In the genomic region with DNA sequence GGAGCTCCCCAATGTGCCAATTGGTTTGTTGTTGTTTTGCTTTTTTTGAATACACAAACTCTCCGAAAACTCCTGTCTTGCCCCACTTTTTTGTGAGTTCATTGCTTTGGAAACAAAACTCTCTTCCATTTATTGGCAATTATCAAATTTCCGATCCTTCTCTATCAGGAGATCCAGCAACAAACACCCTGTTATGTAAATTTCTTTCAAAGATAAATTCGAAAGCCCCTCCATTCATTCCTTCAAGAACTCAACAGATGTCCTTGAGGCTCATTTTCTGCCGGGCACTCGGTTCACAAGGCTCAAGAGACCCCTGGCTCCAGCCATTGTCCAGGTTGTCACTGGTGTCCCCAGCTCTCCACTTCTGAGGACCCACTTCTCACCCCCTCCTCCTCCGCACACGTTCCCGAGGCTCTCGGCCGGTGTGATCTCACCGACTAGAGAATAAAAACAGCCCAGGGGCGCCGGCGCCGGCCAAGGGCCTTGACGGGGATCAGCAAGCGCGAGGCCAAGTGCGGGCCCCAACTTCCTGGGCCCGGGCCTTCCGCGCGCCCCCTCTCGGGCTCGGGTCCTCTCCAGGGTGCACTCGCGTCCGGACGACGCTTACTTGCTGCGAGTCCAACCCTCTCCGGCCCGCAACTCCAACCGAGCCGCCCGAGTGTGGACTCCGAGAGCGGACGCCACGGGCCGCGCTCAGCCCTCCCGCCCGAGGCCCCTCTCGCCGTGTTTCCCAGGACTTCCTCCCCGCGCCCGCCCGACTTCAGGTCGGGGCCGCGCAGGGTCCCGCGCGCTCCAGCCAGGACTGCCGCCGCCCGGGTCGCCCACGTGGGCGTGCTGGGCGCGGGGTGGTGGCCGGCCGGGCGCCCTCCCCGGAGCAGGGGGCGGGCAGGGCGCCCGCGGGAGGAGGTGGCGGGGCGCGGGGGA, we compare ENCODE assay signal across 8 cellular contexts. TPM values are rescaled to one million over a fixed set of nuclear protein-coding genes. Genes with fewer than 3 reads are reported as not detected.
A peak's percentile ranks its signal among the peaks of the same experiment; 100 is the strongest.
DNase-seq lines count a peak whose midpoint lies in the region; ATAC-seq and TF ChIP-seq lines count a peak whose summit lies in the region.

No MANE protein-coding gene starts in this region.

- H3K4me2 ChIP-seq in HCT116 (ENCODE audit: low read length), result peak overlapping the region; percentile 88

- H3K9me3 ChIP-seq in HCT116 (ENCODE audit: control insufficient read depth in 1 of 2, insufficient read depth in 1 of 2, low read depth in 1 of 2, low read length in 2 of 2) (no peaks in the 10 kb centered on the region), Panc1 (ENCODE audit: control insufficient read depth, insufficient read depth, low read depth, low read length) (no peaks in the 10 kb centered on the region)

- intact Hi-C loops in HCT116 (cut with micrococcal nuclease) (loop anchor here (1.0 to 10.0 kb wide), 5 partner anchors 42 to 240 kb away; no protein-coding TSS in a partner anchor), Panc1 (cut with micrococcal nuclease; ENCODE audit: unreplicated experiment) (loop anchor here (2.0 kb wide), 1 partner anchor 118 kb away; no protein-coding TSS in a partner anchor)

- RAD21 ChIA-PET in HCT116 (lab: Charles Lee; ENCODE audit: low non-redundant PET in 1 of 2, low total read pairs in 2 of 2, uncharacterized antibody in 2 of 2, unreplicated experiment in 2 of 2), result interaction anchor here (0.7 to 1.1 kb wide), 4 partner anchors 37 to 59 kb away, joined by 3 read pairs; no protein-coding TSS in a partner anchor

- TF ChIP-seq POLR2A in HCT116 (IDR thresholded peaks at IDR 0.05; ENCODE audit: borderline replicate concordance, extremely low read depth, insufficient read depth, insufficient read length), result peak; percentile 10

- no peak overlapping the region for H2AFZ ChIP-seq in HCT116 (ENCODE audit: low read depth, low read length, poor library complexity, severe bottlenecking)

- H3K4me1 ChIP-seq in HCT116 (ENCODE audit: control insufficient read depth in 1 of 2, insufficient read depth in 2 of 2, low read length in 2 of 2) (peaks cover 58 to 66% of the 10 kb centered on the region in 2 experiments), Panc1 (ENCODE audit: control insufficient read depth, insufficient read depth, low read length) (peaks cover 31% of the 10 kb centered on the region)

- POLR2A ChIA-PET in GM10248 (lab: Yijun Ruan, JAX) (no interaction called here), HCT116 (lab: Charles Lee) (interaction anchor here (0.7 to 2.5 kb wide), 20 partner anchors 11 to 117 kb away, joined by 3 to 11 read pairs (median 4); no protein-coding TSS in a partner anchor), Panc1 (lab: Charles Lee) (interaction anchor here (0.7 to 1.3 kb wide), 4 partner anchors 28 to 189 kb away, joined by 3 to 5 read pairs (median 4); no protein-coding TSS in a partner anchor)

- peaks cover 5% of the 10 kb centered on the region; the same call in 1 of the 2 replicates for H4K20me1 ChIP-seq in HCT116 (ENCODE audit: insufficient read depth)

- in situ Hi-C loops in Panc1 (cut with HindIII; ENCODE audit: low pct_unique_long_range_greater_than_20kb, low sequenced_read_pairs), result no loop called here
- in situ Hi-C loops in brain microvascular endothelial cell (cut with HindIII; ENCODE audit: low pct_ligation_motif_present, low sequenced_read_pairs), result no loop called here

- H3K79me2 ChIP-seq in HCT116 (ENCODE audit: insufficient read depth, low read length), result peaks cover 40% of the 10 kb centered on the region

- TF ChIP-seq CTCF in GM10248 (IDR thresholded peaks at IDR 0.05; ENCODE audit: control extremely low read depth, extremely low read depth, low read depth, missing control alignments) (no peak), HCT116 (IDR thresholded peaks at IDR 0.05 in 2 of 3, conservative IDR thresholded peaks at IDR 0.05 in 1 of 3; ENCODE audit: borderline replicate concordance in 1 of 3, insufficient read depth in 1 of 3, low read depth in 2 of 3, low read length in 2 of 3) (no peak), Panc1 (IDR thresholded peaks at IDR 0.05) (peak; percentile 2; the same call in 1 of the 2 replicates), brain microvascular endothelial cell (IDR thresholded peaks at IDR 0.05; ENCODE audit: low read depth, low read length, missing control alignments) (no peak), kidney epithelial cell (IDR thresholded peaks at IDR 0.05; ENCODE audit: insufficient read depth, low read length, poor library complexity, severe bottlenecking) (no peak)

- peak overlapping the region; percentile 96 for H3K9ac ChIP-seq in HCT116 (ENCODE audit: low read length)

- H3K27ac ChIP-seq in HCT116 (ENCODE audit: low read depth, low read length), result peak overlapping the region; percentile 91
- H3K27ac ChIP-seq in Panc1 (ENCODE audit: low read length), result peak overlapping the region; percentile 100
- peak overlapping the region; percentile 87 for H3K27ac ChIP-seq in brain microvascular endothelial cell

- BruUV-seq in HCT116 (replicated peaks; lab: Mats Ljungman, UMichigan), result no TSS peak
- BruUV-seq in Panc1 (replicated peaks; lab: Mats Ljungman, UMichigan), result TSS peak; percentile 88

- peaks cover 0 to under 1% of the 10 kb centered on the region in 2 experiments; a peak in 1 of 4 replicates for H3K36me3 ChIP-seq in HCT116 (ENCODE audit: control insufficient read depth in 1 of 2, insufficient read depth in 2 of 2, low read length in 2 of 2)
- H3K36me3 ChIP-seq in Panc1 (ENCODE audit: control insufficient read depth, insufficient read depth, low read length), result peaks cover 12% of the 10 kb centered on the region
- H3K36me3 ChIP-seq in brain microvascular endothelial cell (replicated peaks), result peaks cover 25% of the 10 kb centered on the region
- no peaks in the 10 kb centered on the region for H3K36me3 ChIP-seq in kidney epithelial cell (ENCODE audit: control insufficient read depth, insufficient read depth, low read length)

- CTCF ChIA-PET in GM10248 (lab: Yijun Ruan, JAX), result interaction anchor here (1.0 to 1.9 kb wide), 4 partner anchors 16 to 118 kb away, joined by 3 to 9 read pairs (median 6); no protein-coding TSS in a partner anchor
- CTCF ChIA-PET in HCT116 (lab: Charles Lee), result interaction anchor here (1.3 to 2.0 kb wide), 4 partner anchors 40 to 118 kb away, joined by 3 to 7 read pairs (median 4); no protein-coding TSS in a partner anchor
- CTCF ChIA-PET in Panc1 (lab: Charles Lee), result interaction anchor here (0.6 to 0.8 kb wide), 2 partner anchors 33 to 118 kb away, joined by 3 read pairs; no protein-coding TSS in a partner anchor

- H3K9me2 ChIP-seq in HCT116 (ENCODE audit: insufficient read depth), result no peaks in the 10 kb centered on the region

- H3K4me3 ChIP-seq in HCT116 (replicated peaks in 1 of 2; ENCODE audit: low read depth in 1 of 2, low read length in 2 of 2) (peak overlapping the region; percentile 47 to 90), Panc1 (ENCODE audit: low read depth in 2 of 2, low read length in 2 of 2) (peak overlapping the region; percentile 67 to 93), brain microvascular endothelial cell (ENCODE audit: low read depth, low read length) (peak overlapping the region; percentile 67), kidney epithelial cell (ENCODE audit: low read depth, low read length) (peak overlapping the region; percentile 90)

- DNase-seq in GM10248 (ENCODE audit: extremely low spot score) (peak; percentile 63), HCT116 (ENCODE audit: low read depth, low spot score) (no peak), Panc1 (ENCODE audit: low read depth, low spot score) (no peak), brain microvascular endothelial cell (no peak), kidney epithelial cell (ENCODE audit: low read depth) (no peak), NCI-H2171 treated with DMSO at 0.1 percent for 48 hours (lab: John Stamatoyannopoulos, UW) (no peak), NCI-H1417 treated with DMSO at 0.1 percent for 48 hours (lab: John Stamatoyannopoulos, UW) (no peak)
- peak in 4 of 6 experiments; percentile 18 to 56 (median 44) for DNase-seq in stimulated activated naive CD4-positive, alpha-beta T cell (lab: John Stamatoyannopoulos, UW)

- no peak for ATAC-seq in HCT116
- ATAC-seq in Panc1, result no peak

- TF ChIP-seq RAD21 in HCT116 (IDR thresholded peaks at IDR 0.05; ENCODE audit: low read depth), result no peak

- H3K27me3 ChIP-seq in HCT116 (ENCODE audit: insufficient read depth, low read length) (no peaks in the 10 kb centered on the region), Panc1 (ENCODE audit: control insufficient read depth, insufficient read depth, low read length) (no peaks in the 10 kb centered on the region), brain microvascular endothelial cell (replicated peaks) (no peaks in the 10 kb centered on the region), kidney epithelial cell (ENCODE audit: control insufficient read depth, insufficient read depth, low read length) (no peaks in the 10 kb centered on the region)

TF ChIP-seq in HCT116, 20 proteins besides CTCF, POLR2A, EP300 and RAD21 (continues in another document):
- TF ChIP-seq CEBPB (IDR thresholded peaks at IDR 0.05; ENCODE audit: low read depth), result no peak
- TF ChIP-seq EZH2 (IDR thresholded peaks at IDR 0.05), result no peak
- no peak for TF ChIP-seq EZH2phosphoT487 (IDR thresholded peaks at IDR 0.05; ENCODE audit: borderline replicate concordance)
- TF ChIP-seq FOSL1 (IDR thresholded peaks at IDR 0.05; ENCODE audit: low read depth), result no peak
- TF ChIP-seq SP1 (IDR thresholded peaks at IDR 0.05; ENCODE audit: low read depth), result no peak

RNA-seq across cellular contexts. Expression of gene SMAD3, which starts 0.5 kb away (rescaled TPM):
- total RNA-seq in HCT116 (2021; ENCODE audit: unreplicated experiment), result 89.2 TPM
- polyA plus RNA-seq in HCT116 (2012), result 54.4 and 57.6 TPM in 2 replicates
- total RNA-seq in Panc1 (2021; ENCODE audit: unreplicated experiment), result 394 TPM
- 255 TPM for polyA plus RNA-seq in Panc1 (2012; ENCODE audit: insufficient read length)
- total RNA-seq in kidney epithelial cell, result 31.0 and 34.8 TPM in 2 replicates

Comparison
In these comparisons a context has a peak if more than half of its experiments do, and no peak if none do; other contexts are left out.
1. DNase-seq: peak in GM10248 (single experiment) and stimulated activated naive CD4-positive, alpha-beta T cell (4 of 6); none in HCT116 (single experiment), Panc1 (single experiment), brain microvascular endothelial cell (single experiment), kidney epithelial cell (single experiment), NCI-H2171 treated with DMSO at 0.1 percent for 48 hours (single experiment) and NCI-H1417 treated with DMSO at 0.1 percent for 48 hours (single experiment).
2. Peak in every context shown above with its lines, with median percentiles within 50 percentile points of each other: H3K27ac ChIP-seq and H3K4me3 ChIP-seq.